Comparison of ENCODE assay signal across 15 cellular contexts in genomic region chr10:665579-666091, GRCh38. TPM values are rescaled to one million over a fixed set of nuclear protein-coding genes. Genes with fewer than 3 reads are reported as not detected.
DNase-seq lines count a peak whose midpoint lies in the region; ATAC-seq, FAIRE-seq and TF ChIP-seq lines count a peak whose summit lies in the region.
"Had no signal": no experiment of that assay in that cellular context is flagged by ENCODE, and none has a peak within 500 bp of the region (broad histone marks: within the 10 kb centered on the region; RNA-seq: fewer than 3 reads in every experiment).

No MANE protein-coding gene starts in this region.

- no peaks in the 10 kb centered on the region for H3K9me3 ChIP-seq in A673 (ENCODE audit: low read depth, low read length, poor library complexity, severe bottlenecking)

- peak overlapping the region in 4 of 5 experiments; percentile 9 to 92 (median 46) for H3K27ac Mint-ChIP-seq in brain
- H3K27ac Mint-ChIP-seq: CD4-positive, alpha-beta T cell had no signal

- no peaks in the 10 kb centered on the region for H3K36me3 Mint-ChIP-seq in brain

- peaks cover 55% of the 10 kb centered on the region for H3K4me1 Mint-ChIP-seq in brain

- intact Hi-C loops in A673 (cut with micrococcal nuclease; ENCODE audit: unreplicated experiment): no loop called here

- H3K4me3 ChIP-seq in rectal smooth muscle tissue (ENCODE audit: low read length) (peak overlapping the region; percentile 54), A673 (ENCODE audit: low read depth, low read length, poor library complexity, severe bottlenecking) (no peak overlapping the region)

- CTCF ChIA-PET in A673 (lab: Charles Lee): no interaction called here

- no peak for TF ChIP-seq CTCF in D721Med (IDR thresholded peaks at IDR 0.05; ENCODE audit: insufficient read depth, missing control alignments)
- TF ChIP-seq CTCF in brain (conservative IDR thresholded peaks at IDR 0.05): no peak
- TF ChIP-seq CTCF in A673 (conservative IDR thresholded peaks at IDR 0.05; ENCODE audit: low read depth, low read length): no peak
- TF ChIP-seq CTCF in GM20000 (IDR thresholded peaks at IDR 0.05; ENCODE audit: extremely low read depth, missing control alignments): no peak

- no peak for ATAC-seq in GM19324 (IDR thresholded peaks at IDR 0.05; ENCODE audit: low FRiP score, unreplicated experiment)
- no peak for ATAC-seq in GM21528 (IDR thresholded peaks at IDR 0.05; ENCODE audit: low FRiP score, unreplicated experiment)
- ATAC-seq: PC-3 had no signal

- DNase-seq in D721Med (ENCODE audit: insufficient read length, low spot score) (no peak), islet precursor cell (peak; percentile 29), A673 (ENCODE audit: low spot score) (no peak), GM20000 (ENCODE audit: low spot score) (no peak)
- DNase-seq: brain microvascular endothelial cell; CD4-positive, alpha-beta T cell; Karpas-422; PC-3; retina had no signal

- no peaks in the 10 kb centered on the region for H3K9me3 Mint-ChIP-seq in brain
- H3K9me3 Mint-ChIP-seq: CD4-positive, alpha-beta T cell had no signal

- H3K4me1 ChIP-seq in rectal smooth muscle tissue (ENCODE audit: control insufficient read depth, insufficient read depth, low read length) (peaks cover 54% of the 10 kb centered on the region), A673 (ENCODE audit: insufficient read depth, low read length, poor library complexity, severe bottlenecking) (peaks cover 2% of the 10 kb centered on the region)

- no peak overlapping the region for H3K9ac ChIP-seq in rectal smooth muscle tissue (ENCODE audit: low read length)

- no peaks in the 10 kb centered on the region for H3K36me3 ChIP-seq in rectal smooth muscle tissue (ENCODE audit: control insufficient read depth, insufficient read depth, low read length)
- H3K36me3 ChIP-seq in A673 (ENCODE audit: insufficient read depth, low read length, poor library complexity, severe bottlenecking): no peaks in the 10 kb centered on the region
- H3K36me3 ChIP-seq: brain microvascular endothelial cell had no signal

- no peaks in the 10 kb centered on the region for H3K27me3 Mint-ChIP-seq in brain

- no peaks in the 10 kb centered on the region for H3K27me3 ChIP-seq in rectal smooth muscle tissue (ENCODE audit: control insufficient read depth, insufficient read depth, low read length)
- no peaks in the 10 kb centered on the region for H3K27me3 ChIP-seq in A673 (replicated peaks; ENCODE audit: insufficient read depth, low read depth, low read length, poor library complexity)
- H3K27me3 ChIP-seq: brain microvascular endothelial cell had no signal

- peak overlapping the region in 1 of 5 experiments; percentile 12 for H3K4me3 Mint-ChIP-seq in brain
- H3K4me3 Mint-ChIP-seq: CD4-positive, alpha-beta T cell had no signal

- H3K27ac ChIP-seq in rectal smooth muscle tissue (ENCODE audit: low read depth, low read length) (peak overlapping the region; percentile 88), A673 (ENCODE audit: low read depth, low read length, poor library complexity, severe bottlenecking) (no peak overlapping the region)
- H3K27ac ChIP-seq: brain microvascular endothelial cell, epithelial cell of prostate had no signal

- FAIRE-seq in D721Med (lab: Jason Lieb, UNC): peak; percentile 88
- FAIRE-seq: urothelium cell line had no signal

- POLR2A ChIA-PET in A673 (lab: Charles Lee; ENCODE audit: low non-redundant PET): no interaction called here

- BruUV-seq in A673 (replicated peaks; lab: Mats Ljungman, UMichigan): no TSS peak

RNA-seq across cellular contexts. Expression of gene DIP2C, which starts 23.8 kb away (rescaled TPM):
- 22.3 TPM for polyA plus RNA-seq in brain (ENCODE audit: insufficient read depth, low read depth, low replicate concordance)
- 13.2 and 16.5 TPM in 2 replicates for total RNA-seq in A673 (2021)
